8 cellular contexts compared by ENCODE assay signal in the genomic region with DNA sequence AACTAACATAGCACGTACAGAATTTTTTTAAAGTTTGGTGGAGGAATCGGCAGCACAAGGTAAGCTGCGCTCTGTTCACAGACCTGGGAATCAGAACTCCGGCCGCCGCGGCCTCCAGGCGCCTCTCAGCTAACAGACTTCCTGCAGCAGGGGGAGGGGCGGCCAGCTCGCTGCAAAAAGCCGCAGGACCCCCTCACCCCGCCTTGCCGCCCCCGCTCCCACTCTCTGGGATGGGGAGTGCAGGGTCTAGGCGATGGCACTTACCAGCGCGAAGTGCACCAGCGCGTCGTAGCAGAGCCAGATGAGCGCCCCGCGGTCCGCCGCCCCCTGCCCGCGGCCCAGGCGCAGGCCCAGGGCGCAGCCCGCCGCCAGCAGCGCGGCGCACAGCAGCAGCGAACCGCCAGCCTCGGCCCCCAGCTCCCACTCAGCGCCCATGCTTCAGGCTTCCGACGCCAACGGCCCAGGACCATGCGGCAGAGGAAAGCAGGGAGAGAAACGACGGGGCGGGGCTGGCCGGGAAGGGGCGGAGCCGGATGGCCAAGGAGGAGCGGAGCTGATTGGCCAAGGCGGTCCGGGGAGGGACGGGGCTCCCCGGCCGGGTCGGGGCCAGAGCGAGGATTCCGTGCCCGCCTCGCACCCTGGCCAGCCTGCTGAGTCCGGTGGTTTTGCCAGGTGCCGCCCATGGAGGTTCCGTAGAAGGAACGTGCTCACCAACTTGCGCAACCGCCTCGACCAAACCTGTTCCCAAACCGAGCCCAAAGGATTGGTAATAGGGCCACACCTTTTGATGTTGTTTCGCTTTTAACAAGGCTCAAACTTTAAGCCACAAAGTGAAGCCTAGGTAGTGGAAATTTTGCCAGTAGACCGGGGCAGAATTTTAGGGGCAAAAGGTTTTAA. TPM values are rescaled to one million over a fixed set of nuclear protein-coding genes. Genes with fewer than 3 reads are reported as not detected.
DNase-seq lines count a peak whose midpoint lies in the region; ATAC-seq lines count a peak whose summit lies in the region.

A gene (minus strand): TSS at position 497 of the 897 bp plus-strand sequence. CDS start 62 bp downstream, at position 435.

- no peaks in the 10 kb centered on the region for H3K27me3 ChIP-seq in layer of hippocampus (ENCODE audit: control insufficient read depth, insufficient read depth, low read length)

- DNase-seq in Ammon's horn (ENCODE audit: low spot score), result peak; percentile 94
- DNase-seq in NCI-H460 (ENCODE audit: extremely low read depth, low read depth), result peak; percentile 77
- peak; percentile 82 to 91 for DNase-seq in activated CD4-positive, alpha-beta T cell treated with anti-CD3 and anti-CD28 coated beads for 4 hours
- DNase-seq in stimulated activated CD4-positive, alpha-beta T cell treated with anti-CD3 and anti-CD28 coated beads, Interleukin-1b, Interleukin-23, amount 100 ng/mL, for 24 hours (ENCODE audit: low read depth in 4 of 4, low spot score in 1 of 4), result peak; percentile 74 to 91 (median 84)

- H3K27ac ChIP-seq in cingulate gyrus (ENCODE audit: low read depth, low read length) (peak within 1 kb of the TSS; percentile 60), layer of hippocampus (ENCODE audit: low read depth, low read length) (peak within 1 kb of the TSS; percentile 46)

- ATAC-seq in GM19035 (IDR thresholded peaks at IDR 0.05; ENCODE audit: unreplicated experiment), result peak; percentile 98
- peak; percentile 97 for ATAC-seq in HG03342 (IDR thresholded peaks at IDR 0.05; ENCODE audit: unreplicated experiment)

RNA-seq across cellular contexts. Expression of the gene that starts here (rescaled TPM):
- total RNA-seq in NCI-H460 (2014; rRNA removed; shearing (Covaris generic)), result 93.2 and 136 TPM in 2 replicates
- polyA plus RNA-seq in NCI-H460 (2014; cell fraction: nucleus; rRNA removed), result 99.9 and 206 TPM in 2 replicates

Comparison
In these comparisons a context has a peak if more than half of its experiments do, and no peak if none do; other contexts are left out.
1. Peak in every context shown above with its lines: DNase-seq, ATAC-seq and H3K27ac ChIP-seq.